ENCODE assay signal across 9 cellular contexts in the genomic region with DNA sequence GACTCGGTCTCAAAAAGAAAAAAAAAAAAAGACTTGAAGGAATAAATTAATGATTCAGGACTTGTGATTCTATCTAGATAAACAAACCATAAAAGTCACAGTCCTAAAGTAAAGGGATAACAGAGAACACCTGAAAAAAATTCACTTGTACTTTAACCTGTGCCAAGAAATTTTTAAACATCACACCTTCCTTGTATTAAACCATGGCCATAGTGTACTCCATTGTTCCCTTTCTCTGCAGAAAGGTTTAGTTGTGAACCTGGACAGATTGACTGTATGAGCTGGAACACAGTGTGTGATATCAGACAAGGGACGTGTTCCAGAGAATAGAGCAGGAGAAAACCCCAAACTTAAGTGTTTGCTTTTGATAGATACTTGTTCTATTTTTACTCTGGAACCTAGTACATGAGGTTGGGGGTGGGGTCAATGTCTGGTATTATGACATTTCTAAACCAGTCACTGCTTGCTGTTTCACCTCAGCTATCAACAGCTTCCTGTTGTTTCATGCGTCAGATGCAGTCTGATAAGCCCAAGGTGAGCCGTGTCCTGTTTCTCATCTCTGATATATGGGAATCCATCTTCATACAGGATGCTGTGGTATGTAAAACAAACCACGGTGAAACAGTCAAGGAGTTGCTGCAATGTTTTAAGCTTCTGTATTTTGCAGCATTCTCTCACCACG.
DNase-seq lines count a peak whose midpoint lies in the region; ATAC-seq and TF ChIP-seq lines count a peak whose summit lies in the region.
"Had no signal": no experiment of that assay in that cellular context is flagged by ENCODE, and none has a peak within 500 bp of the region (broad histone marks: within the 10 kb centered on the region; RNA-seq: fewer than 3 reads in every experiment).

No MANE protein-coding gene starts in this region.

- peak overlapping the region; percentile 78 for H3K4me3 Mint-ChIP-seq in activated T-helper 1 cell treated with anti-CD3 and anti-CD28 coated beads, Interleukin-12 subunit alpha, Interleukin-12 subunit beta, Interleukin-2, Interleukin-4 antibody, amounts not matched to agents 30 ng/mL and 10 ng/mL and 1 ng/mL, durations not matched to agents 14 hours and 24 hours and 36 hours

- intact Hi-C loops in activated T-helper 1 cell treated with anti-CD3 and anti-CD28 coated beads, Interleukin-12 subunit alpha, Interleukin-12 subunit beta, Interleukin-2, Interleukin-4 antibody, amounts not matched to agents 30 ng/mL and 10 ng/mL and 1 ng/mL, durations not matched to agents 14 hours and 24 hours and 36 hours (cut with micrococcal nuclease), result loop anchor here (1.0 kb wide), 4 partner anchors 18 to 75 kb away; partner anchors contain the start of genes ITGA1 and PELO
- intact Hi-C loops in lower lobe of right lung (cut with DNase I) (no loop called here), testis (cut with DNase I; ENCODE audit: low total_unique reads) (no loop called here)

- peaks cover 35% of the 10 kb centered on the region for H3K4me1 ChIP-seq in lower lobe of right lung
- peaks cover 8% of the 10 kb centered on the region for H3K4me1 ChIP-seq in testis

- H3K27me3 ChIP-seq in lower lobe of right lung (ENCODE audit: low read depth) (no peaks in the 10 kb centered on the region), testis (no peaks in the 10 kb centered on the region)

- H3K4me3 ChIP-seq in lower lobe of right lung (no peak overlapping the region), testis (no peak overlapping the region)

- H3K27me3 Mint-ChIP-seq in activated T-helper 1 cell treated with anti-CD3 and anti-CD28 coated beads, Interleukin-12 subunit alpha, Interleukin-12 subunit beta, Interleukin-2, Interleukin-4 antibody, amounts not matched to agents 30 ng/mL and 10 ng/mL and 1 ng/mL, durations not matched to agents 14 hours and 24 hours and 36 hours (ENCODE audit: insufficient read depth), result no peaks in the 10 kb centered on the region

- no peaks in the 10 kb centered on the region for H3K36me3 ChIP-seq in lower lobe of right lung
- H3K36me3 ChIP-seq in testis (ENCODE audit: low read depth, missing control alignments), result no peaks in the 10 kb centered on the region

- no peak for TF ChIP-seq POLR2A in testis (IDR thresholded peaks at IDR 0.05)

- peaks cover 25% of the 10 kb centered on the region for H3K36me3 Mint-ChIP-seq in activated T-helper 1 cell treated with anti-CD3 and anti-CD28 coated beads, Interleukin-12 subunit alpha, Interleukin-12 subunit beta, Interleukin-2, Interleukin-4 antibody, amounts not matched to agents 30 ng/mL and 10 ng/mL and 1 ng/mL, durations not matched to agents 14 hours and 24 hours and 36 hours (ENCODE audit: low read depth)

- 35% methylated on average over 6 of the region's 6 CpGs for WGBS in testis, 2 donors

- H3K9me3 ChIP-seq in lower lobe of right lung (no peaks in the 10 kb centered on the region), testis (no peaks in the 10 kb centered on the region)

- peak overlapping the region; percentile 85 for H3K27ac Mint-ChIP-seq in activated T-helper 1 cell treated with anti-CD3 and anti-CD28 coated beads, Interleukin-12 subunit alpha, Interleukin-12 subunit beta, Interleukin-2, Interleukin-4 antibody, amounts not matched to agents 30 ng/mL and 10 ng/mL and 1 ng/mL, durations not matched to agents 14 hours and 24 hours and 36 hours

- ATAC-seq in GM21619 (IDR thresholded peaks at IDR 0.05; ENCODE audit: unreplicated experiment) (peak; percentile 92), lower lobe of right lung (peak; percentile 94 to 96)
- ATAC-seq: HCT116 had no signal

- peaks cover 17% of the 10 kb centered on the region for H3K9me3 Mint-ChIP-seq in activated T-helper 1 cell treated with anti-CD3 and anti-CD28 coated beads, Interleukin-12 subunit alpha, Interleukin-12 subunit beta, Interleukin-2, Interleukin-4 antibody, amounts not matched to agents 30 ng/mL and 10 ng/mL and 1 ng/mL, durations not matched to agents 14 hours and 24 hours and 36 hours

- DNase-seq in DMS53 (lab: John Stamatoyannopoulos, UW) (peak; percentile 83), NCI-H1105 treated with DMSO at 0.1 percent for 48 hours (lab: John Stamatoyannopoulos, UW) (peak; percentile 29), lower lobe of right lung (no peak), testis (no peak), COLO829 (ENCODE audit: low spot score) (no peak), EL (no peak)
- DNase-seq in activated T-helper 1 cell treated with anti-CD3 and anti-CD28 coated beads, Interleukin-12 subunit alpha, Interleukin-12 subunit beta, Interleukin-2, Interleukin-4 antibody, amounts not matched to agents 30 ng/mL and 10 ng/mL and 1 ng/mL, durations not matched to agents 14 hours and 24 hours and 36 hours (ENCODE audit: low spot score), result peak; percentile 69

- peaks cover 61% of the 10 kb centered on the region for H3K4me1 Mint-ChIP-seq in activated T-helper 1 cell treated with anti-CD3 and anti-CD28 coated beads, Interleukin-12 subunit alpha, Interleukin-12 subunit beta, Interleukin-2, Interleukin-4 antibody, amounts not matched to agents 30 ng/mL and 10 ng/mL and 1 ng/mL, durations not matched to agents 14 hours and 24 hours and 36 hours (ENCODE audit: low read depth)

- TF ChIP-seq CTCF in lower lobe of right lung (IDR thresholded peaks at IDR 0.05) (no peak), testis (IDR thresholded peaks at IDR 0.05) (no peak)

- H3K27ac ChIP-seq in lower lobe of right lung, result peak overlapping the region; percentile 18
- no peak overlapping the region for H3K27ac ChIP-seq in testis

Comparison
In these comparisons a context has a peak if more than half of its experiments do, and no peak if none do; other contexts are left out.
1. DNase-seq: peak in DMS53 (single experiment), NCI-H1105 treated with DMSO at 0.1 percent for 48 hours (single experiment) and activated T-helper 1 cell treated with anti-CD3 and anti-CD28 coated beads, Interleukin-12 subunit alpha, Interleukin-12 subunit beta, Interleukin-2, Interleukin-4 antibody, amounts not matched to agents 30 ng/mL and 10 ng/mL and 1 ng/mL, durations not matched to agents 14 hours and 24 hours and 36 hours (single experiment); none in lower lobe of right lung (single experiment), testis (single experiment), COLO829 (single experiment) and EL (single experiment).